ENCODE assay signal across 23 cellular contexts in the genomic region with DNA sequence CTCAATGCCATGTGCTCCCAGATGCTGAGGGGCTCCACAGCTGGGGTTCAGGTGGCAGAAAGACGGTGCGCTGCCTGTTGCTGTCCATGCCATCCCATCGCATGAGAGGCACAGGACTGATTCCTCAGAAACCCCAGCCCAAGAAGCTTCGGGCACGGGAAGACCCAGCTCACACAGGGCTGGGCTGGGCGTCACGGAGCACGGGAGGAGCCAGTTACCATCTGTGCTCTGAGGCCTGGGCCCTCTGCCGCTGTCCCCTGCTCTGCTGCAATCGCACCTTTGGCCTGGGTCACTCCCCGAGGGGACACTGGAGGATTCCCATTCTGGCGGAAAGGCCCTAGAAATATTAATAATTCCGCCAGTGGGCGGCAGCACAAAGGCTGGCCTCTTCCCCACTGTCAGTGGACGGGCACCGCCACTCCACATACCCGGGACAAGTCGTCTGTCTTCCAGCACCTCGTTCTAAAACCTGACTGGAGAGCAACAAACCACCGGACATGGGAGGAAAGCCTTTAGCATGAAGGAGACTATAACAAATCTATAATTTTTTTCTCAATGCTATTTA.
DNase-seq lines count a peak whose midpoint lies in the region; ATAC-seq and TF ChIP-seq lines count a peak whose summit lies in the region.
"Had no signal": no experiment of that assay in that cellular context is flagged by ENCODE, and none has a peak within 500 bp of the region (broad histone marks: within the 10 kb centered on the region; RNA-seq: fewer than 3 reads in every experiment).

No MANE protein-coding gene starts in this region.

- H3K27ac Mint-ChIP-seq in activated T-cell treated with anti-CD3 and anti-CD28 coated beads, Interleukin-2, amount 50 U/mL, for 72 hours, result peak overlapping the region; percentile 73
- H3K27ac Mint-ChIP-seq in activated naive CD8-positive, alpha-beta T cell treated with anti-CD3 and anti-CD28 coated beads for 36 hours, result peak overlapping the region; percentile 92
- H3K27ac Mint-ChIP-seq: activated naive CD4-positive, alpha-beta T cell treated with anti-CD3 and anti-CD28 coated beads for 36 hours; dendritic cell treated with granulocyte-macrophage colony-stimulating factor and Interleukin-4, amounts not matched to agents 40 ng/mL and 50 ng/mL, for 4 days; T-helper 1 cell treated with Interleukin-12 subunit alpha and Interleukin-12 subunit beta and Interleukin-4 antibody, amounts not matched to agents 30 μg/mL and 1 μg/mL, for 36 hours had no signal

- no peak for DNase-seq in activated T-cell treated with anti-CD3 and anti-CD28 coated beads, Interleukin-2, amount 50 U/mL, for 72 hours
- DNase-seq in activated T-cell treated with anti-CD3 and anti-CD28 coated beads, Interleukin-2, amount 50 U/mL, for 1 hour, result no peak
- DNase-seq in activated naive CD8-positive, alpha-beta T cell treated with anti-CD3 and anti-CD28 coated beads for 36 hours, result no peak
- DNase-seq in right lobe of liver, result peak in 1 of 3 donors; percentile 30
- no peak for DNase-seq in coronary artery (ENCODE audit: low spot score)
- DNase-seq in MM.1S, result no peak
- DNase-seq: ACHN; activated CD8-positive, alpha-beta memory T cell treated with anti-CD3 and anti-CD28 coated beads, Interleukin-2, amount 50 U/mL, for 4 hours; activated naive CD4-positive, alpha-beta T cell treated with anti-CD3 and anti-CD28 coated beads for 36 hours; DMS79 treated with DMSO at 0.1 percent for 48 hours; erythroblast; gastrocnemius medialis; NCI-H1436 treated with DMSO at 0.1 percent for 48 hours; NCI-H226; NK-92 treated with Interleukin-12 subunit alpha and Interleukin-12 subunit beta, amount 100 ng/mL, for 24 hours; stimulated activated naive CD4-positive, alpha-beta T cell treated with Interleukin-2 at 50 U/mL for 16 hours had no signal

- H4K20me1 ChIP-seq in MM.1S (ENCODE audit: insufficient read depth, low read length), result no peaks in the 10 kb centered on the region

- H2AFZ ChIP-seq in MM.1S (ENCODE audit: low read length), result no peak overlapping the region

- H3K79me2 ChIP-seq in MM.1S (ENCODE audit: low read length), result peaks cover 90% of the 10 kb centered on the region

- H3K4me3 Mint-ChIP-seq in activated T-cell treated with anti-CD3 and anti-CD28 coated beads, Interleukin-2, amount 50 U/mL, for 72 hours, result peak overlapping the region in 1 of 2 donors; percentile 65
- no peak overlapping the region for H3K4me3 Mint-ChIP-seq in activated naive CD8-positive, alpha-beta T cell treated with anti-CD3 and anti-CD28 coated beads for 36 hours
- H3K4me3 Mint-ChIP-seq: activated naive CD4-positive, alpha-beta T cell treated with anti-CD3 and anti-CD28 coated beads for 36 hours; dendritic cell treated with granulocyte-macrophage colony-stimulating factor and Interleukin-4, amounts not matched to agents 40 ng/mL and 50 ng/mL, for 4 days; T-helper 1 cell treated with Interleukin-12 subunit alpha and Interleukin-12 subunit beta and Interleukin-4 antibody, amounts not matched to agents 30 μg/mL and 1 μg/mL, for 36 hours had no signal

- H3K9me3 ChIP-seq in right lobe of liver, result no peaks in the 10 kb centered on the region
- H3K9me3 ChIP-seq in MM.1S (replicated peaks; ENCODE audit: insufficient read depth, low read length), result no peaks in the 10 kb centered on the region
- H3K9me3 ChIP-seq: gastrocnemius medialis, HAP-1 had no signal

- no peak for TF ChIP-seq POLR2A in right lobe of liver (IDR thresholded peaks at IDR 0.05)

- H3K36me3 Mint-ChIP-seq in activated T-cell treated with anti-CD3 and anti-CD28 coated beads, Interleukin-2, amount 50 U/mL, for 72 hours (ENCODE audit: insufficient read depth in 2 of 2), result no peaks in the 10 kb centered on the region
- peaks cover 36% of the 10 kb centered on the region for H3K36me3 Mint-ChIP-seq in activated naive CD8-positive, alpha-beta T cell treated with anti-CD3 and anti-CD28 coated beads for 36 hours

- H3K36me3 ChIP-seq in right lobe of liver, result no peaks in the 10 kb centered on the region
- H3K36me3 ChIP-seq in MM.1S (replicated peaks; ENCODE audit: insufficient read depth, low read length), result no peaks in the 10 kb centered on the region
- H3K36me3 ChIP-seq: gastrocnemius medialis, HAP-1 had no signal

- H3K27me3 ChIP-seq in right lobe of liver (no peaks in the 10 kb centered on the region), MM.1S (replicated peaks; ENCODE audit: insufficient read depth, low read length) (no peaks in the 10 kb centered on the region)
- H3K27me3 ChIP-seq: gastrocnemius medialis had no signal

- H3K27me3 Mint-ChIP-seq in activated T-cell treated with anti-CD3 and anti-CD28 coated beads, Interleukin-2, amount 50 U/mL, for 72 hours (ENCODE audit: low read depth), result no peaks in the 10 kb centered on the region
- no peaks in the 10 kb centered on the region for H3K27me3 Mint-ChIP-seq in activated naive CD8-positive, alpha-beta T cell treated with anti-CD3 and anti-CD28 coated beads for 36 hours
- H3K27me3 Mint-ChIP-seq: dendritic cell treated with granulocyte-macrophage colony-stimulating factor and Interleukin-4, amounts not matched to agents 40 ng/mL and 50 ng/mL, for 4 days had no signal

- no peaks in the 10 kb centered on the region for H3K9me2 ChIP-seq in MM.1S (replicated peaks; ENCODE audit: insufficient read depth, low read length)

- WGBS in right lobe of liver (ENCODE audit: insufficient coverage, low coverage, low lambda C conversion rate, missing lambda C conversion rate), result 91% methylated on average over 9 of the region's 20 CpGs

- H3K4me3 ChIP-seq in right lobe of liver, result no peak overlapping the region
- H3K4me3 ChIP-seq in coronary artery, result no peak overlapping the region
- no peak overlapping the region for H3K4me3 ChIP-seq in MM.1S (ENCODE audit: low read length)
- H3K4me3 ChIP-seq: gastrocnemius medialis, HAP-1 had no signal

- H3K27ac ChIP-seq in right lobe of liver, result peak overlapping the region in 1 of 3 donors; percentile 14
- peak overlapping the region; percentile 92 for H3K27ac ChIP-seq in temporal lobe (ENCODE audit: low read depth, low read length)
- H3K27ac ChIP-seq in coronary artery, result peak overlapping the region in 1 of 2 donors; percentile 8
- no peak overlapping the region for H3K27ac ChIP-seq in MM.1S (ENCODE audit: low read length)
- H3K27ac ChIP-seq: gastrocnemius medialis had no signal

- ATAC-seq in activated T-cell treated with anti-CD3 and anti-CD28 coated beads, Interleukin-2, amount 50 U/mL, for 72 hours (replicated peaks in 1 of 2), result no peak
- ATAC-seq in right lobe of liver, result peak in 3 of 4 donors; percentile 4 to 43 (median 9)
- no peak for ATAC-seq in HG02610 (IDR thresholded peaks at IDR 0.05; ENCODE audit: unreplicated experiment)
- ATAC-seq: gastrocnemius medialis, Right ventricle myocardium inferior had no signal

- H3K9ac ChIP-seq in MM.1S (ENCODE audit: low read length), result no peak overlapping the region

- H3K4me2 ChIP-seq in MM.1S (ENCODE audit: low read depth, low read length), result no peak overlapping the region

- H3K4me1 Mint-ChIP-seq in activated T-cell treated with anti-CD3 and anti-CD28 coated beads, Interleukin-2, amount 50 U/mL, for 72 hours (ENCODE audit: low read depth), result peaks cover 99% of the 10 kb centered on the region
- H3K4me1 Mint-ChIP-seq in activated naive CD8-positive, alpha-beta T cell treated with anti-CD3 and anti-CD28 coated beads for 36 hours, result peaks cover 95% of the 10 kb centered on the region

- peaks cover 0 to 25% (median 0%) of the 10 kb centered on the region in 4 donors for H3K4me1 ChIP-seq in right lobe of liver
- peaks cover 7% of the 10 kb centered on the region; the same call in 1 of the 2 replicates for H3K4me1 ChIP-seq in MM.1S (ENCODE audit: low read length)

- H3F3A ChIP-seq in MM.1S (ENCODE audit: insufficient read depth, low read length), result no peaks in the 10 kb centered on the region

- intact Hi-C loops in right lobe of liver (cut with DNase I), result no loop called here

- TF ChIP-seq CTCF in right lobe of liver (IDR thresholded peaks at IDR 0.05), result no peak
- TF ChIP-seq CTCF in coronary artery (IDR thresholded peaks at IDR 0.05), result no peak
- TF ChIP-seq CTCF in MM.1S (IDR thresholded peaks at IDR 0.05; ENCODE audit: low read length), result no peak

- no peaks in the 10 kb centered on the region for H3K9me3 Mint-ChIP-seq in activated T-cell treated with anti-CD3 and anti-CD28 coated beads, Interleukin-2, amount 50 U/mL, for 72 hours
- H3K9me3 Mint-ChIP-seq in activated naive CD8-positive, alpha-beta T cell treated with anti-CD3 and anti-CD28 coated beads for 36 hours, result no peaks in the 10 kb centered on the region
- H3K9me3 Mint-ChIP-seq: activated naive CD4-positive, alpha-beta T cell treated with anti-CD3 and anti-CD28 coated beads for 36 hours; dendritic cell treated with granulocyte-macrophage colony-stimulating factor and Interleukin-4, amounts not matched to agents 40 ng/mL and 50 ng/mL, for 4 days; neural crest cell; T-helper 1 cell treated with Interleukin-12 subunit alpha and Interleukin-12 subunit beta and Interleukin-4 antibody, amounts not matched to agents 30 μg/mL and 1 μg/mL, for 36 hours had no signal

Comparison
In these comparisons a context has a peak if more than half of its experiments do, and no peak if none do; other contexts are left out.
1. ATAC-seq: peak in right lobe of liver (3 of 4); none in activated T-cell treated with anti-CD3 and anti-CD28 coated beads, Interleukin-2, amount 50 U/mL, for 72 hours (0 of 2) and HG02610 (single experiment).